21 cellular contexts compared by ENCODE assay signal in genomic region chr11:73942030-73942429, GRCh38. TPM values are rescaled to one million over a fixed set of nuclear protein-coding genes. Genes with fewer than 3 reads are reported as not detected.
DNase-seq lines count a peak whose midpoint lies in the region; ATAC-seq and TF ChIP-seq lines count a peak whose summit lies in the region.
"Had no signal": no experiment of that assay in that cellular context is flagged by ENCODE, and none has a peak within 500 bp of the region (broad histone marks: within the 10 kb centered on the region; RNA-seq: fewer than 3 reads in every experiment).

No MANE protein-coding gene starts in this region.

- no peaks in the 10 kb centered on the region for H3K4me1 Mint-ChIP-seq in WTC11
- H3K4me1 Mint-ChIP-seq: CD4-positive, CD25-positive, alpha-beta regulatory T cell; IgD-negative memory B cell had no signal

- peaks cover 53% of the 10 kb centered on the region for H3K9me3 Mint-ChIP-seq in WTC11
- H3K9me3 Mint-ChIP-seq: CD4-positive, CD25-positive, alpha-beta regulatory T cell; IgD-negative memory B cell had no signal

- H3K4me3 Mint-ChIP-seq in WTC11, result no peak overlapping the region
- H3K4me3 Mint-ChIP-seq: CD4-positive, CD25-positive, alpha-beta regulatory T cell; IgD-negative memory B cell had no signal

- H3K4me3 ChIP-seq in Jurkat, Clone E6-1 (ENCODE audit: low read length), result no peak overlapping the region
- H3K4me3 ChIP-seq: BLaER1, SK-N-MC had no signal

- POLR2A ChIA-PET in WTC11 (lab: Charles Lee), result no interaction called here

- TF ChIP-seq CTCF in WTC11 (IDR thresholded peaks at IDR 0.05), result no peak

- H3K36me3 Mint-ChIP-seq in WTC11, result peaks cover 32% of the 10 kb centered on the region

- peaks cover 8% of the 10 kb centered on the region; the same call in 1 of the 2 replicates for H3K27me3 Mint-ChIP-seq in WTC11 (ENCODE audit: low read depth)
- H3K27me3 Mint-ChIP-seq: CD4-positive, CD25-positive, alpha-beta regulatory T cell; IgD-negative memory B cell had no signal

- ATAC-seq in GM21423 (IDR thresholded peaks at IDR 0.05; ENCODE audit: unreplicated experiment), result no peak
- ATAC-seq in WTC11, result no peak
- ATAC-seq: Panc1 had no signal

- DNase-seq in Jurkat, Clone E6-1 (ENCODE audit: low read depth, low spot score), result peak; percentile 71
- DNase-seq in NCI-H524 (lab: John Stamatoyannopoulos, UW) (peak; percentile 12 to 68), cerebellar cortex (ENCODE audit: low spot score) (peak; percentile 23), islet precursor cell (peak; percentile 14), COLO668 (lab: John Stamatoyannopoulos, UW; ENCODE audit: unreplicated experiment) (no peak), WTC11 (ENCODE audit: low spot score) (no peak)
- DNase-seq in activated naive CD4-positive, alpha-beta T cell treated with Interleukin-2 at 50 U/mL for 16 hours, result no peak
- DNase-seq: CD4-positive, CD25-positive, alpha-beta regulatory T cell; GDM1; Karpas-422; NCI-H1092; NCI-H1417 treated with DMSO at 0.1 percent for 48 hours; NCI-H1694 treated with DMSO at 0.1 percent for 48 hours; NCI-H2081; NCI-H526; SHP77 treated with DMSO at 0.1 percent for 48 hours had no signal

- H3K27ac Mint-ChIP-seq in WTC11, result no peak overlapping the region
- H3K27ac Mint-ChIP-seq: CD4-positive, CD25-positive, alpha-beta regulatory T cell; IgD-negative memory B cell had no signal

- CTCF ChIA-PET in WTC11 (lab: Charles Lee), result no interaction called here

TF ChIP-seq in WTC11, 78 proteins besides CTCF, POLR2A, EP300 and RAD21:
- TF ChIP-seq MYBL2 (CRISPR knock-in tag; IDR thresholded peaks at IDR 0.05) (no peak), EMX1 (CRISPR knock-in tag; IDR thresholded peaks at IDR 0.05) (no peak), ETV6 (CRISPR knock-in tag; IDR thresholded peaks at IDR 0.05) (no peak), PRRX2 (CRISPR knock-in tag; IDR thresholded peaks at IDR 0.05) (no peak), HMGA2 (CRISPR knock-in tag; IDR thresholded peaks at IDR 0.05) (no peak), MAX (CRISPR knock-in tag; IDR thresholded peaks at IDR 0.05) (no peak), HMGXB4 (CRISPR knock-in tag; IDR thresholded peaks at IDR 0.05) (no peak), NR3C1 (CRISPR knock-in tag; conservative IDR thresholded peaks at IDR 0.05; ENCODE audit: low read depth) (no peak), ZNF232 (CRISPR knock-in tag; IDR thresholded peaks at IDR 0.05) (no peak), MLX (CRISPR knock-in tag; IDR thresholded peaks at IDR 0.05) (no peak), NR2C2 (CRISPR knock-in tag; IDR thresholded peaks at IDR 0.05) (no peak), ATF2 (CRISPR knock-in tag; IDR thresholded peaks at IDR 0.05; ENCODE audit: borderline replicate concordance, low read depth) (no peak), ESRRA (CRISPR knock-in tag; IDR thresholded peaks at IDR 0.05; ENCODE audit: borderline replicate concordance) (no peak), OVOL2 (CRISPR knock-in tag; IDR thresholded peaks at IDR 0.05; ENCODE audit: borderline replicate concordance) (no peak), ZBTB21 (CRISPR knock-in tag; IDR thresholded peaks at IDR 0.05; ENCODE audit: borderline replicate concordance) (no peak), ATF3 (CRISPR knock-in tag; conservative IDR thresholded peaks at IDR 0.05) (no peak), STAT6 (CRISPR knock-in tag; conservative IDR thresholded peaks at IDR 0.05; ENCODE audit: low read depth) (no peak), PREB (CRISPR knock-in tag; IDR thresholded peaks at IDR 0.05; ENCODE audit: borderline replicate concordance) (no peak)

RNA-seq across cellular contexts. Expression of gene DNAJB13, which starts 8.8 kb away (rescaled TPM):
- not detected for polyA plus RNA-seq in Jurkat, Clone E6-1 (2012; ENCODE audit: insufficient read depth, insufficient read length)
- 0.18 to 0.24 TPM (median 0.21 TPM) in 3 replicates for total RNA-seq in WTC11 (2021)
- total RNA-seq: CD4-positive, CD25-positive, alpha-beta regulatory T cell had no signal

RNA-seq across cellular contexts. Expression of gene UCP2, which starts 40.6 kb away (rescaled TPM):
- polyA plus RNA-seq in Jurkat, Clone E6-1 (2012; ENCODE audit: insufficient read depth, insufficient read length), result 119 TPM
- 54.0 to 66.8 TPM (median 64.2 TPM) in 3 replicates for total RNA-seq in WTC11 (2021)

Comparison
In these comparisons a context has a peak if more than half of its experiments do, and no peak if none do; other contexts are left out.
1. DNase-seq: peak in Jurkat, Clone E6-1 (single experiment), NCI-H524 (2 of 2), cerebellar cortex (single experiment) and islet precursor cell (single experiment); none in COLO668 (single experiment), WTC11 (single experiment) and activated naive CD4-positive, alpha-beta T cell treated with Interleukin-2 at 50 U/mL for 16 hours (single experiment).